Comparison of ENCODE assay signal across 1 cellular context in the genomic region with DNA sequence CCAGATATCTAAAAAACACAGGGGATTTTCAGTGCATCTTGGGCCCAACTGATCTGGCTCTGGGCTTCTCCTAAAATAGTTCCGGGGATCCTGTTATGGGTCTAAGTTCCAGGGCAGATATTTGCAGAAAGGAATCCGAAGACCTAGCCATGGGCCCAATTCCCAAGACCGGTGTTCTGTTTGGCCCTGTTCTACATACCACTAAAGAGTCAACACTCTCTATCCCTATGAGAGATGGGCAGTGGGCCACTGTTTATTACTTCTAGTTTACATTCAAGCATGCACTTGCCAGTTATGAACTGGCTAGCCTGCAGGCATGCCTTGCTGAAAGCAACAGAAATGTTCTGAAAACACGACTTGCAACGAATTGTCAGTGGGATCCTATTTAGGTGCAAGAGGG.
TF ChIP-seq lines count a peak whose summit lies in the region.

No MANE protein-coding gene starts in this region.

TF ChIP-seq in IMR-90, 13 proteins besides CTCF, POLR2A, EP300 and RAD21:
- TF ChIP-seq MAFK (IDR thresholded peaks at IDR 0.05; ENCODE audit: low read depth, low read length): no peak
- no peak for TF ChIP-seq SMC3 (IDR thresholded peaks at IDR 0.05; ENCODE audit: low read depth, low read length)
- TF ChIP-seq MAZ (IDR thresholded peaks at IDR 0.05; ENCODE audit: borderline replicate concordance, low read depth, low read length): no peak
- TF ChIP-seq, protein P1, sequence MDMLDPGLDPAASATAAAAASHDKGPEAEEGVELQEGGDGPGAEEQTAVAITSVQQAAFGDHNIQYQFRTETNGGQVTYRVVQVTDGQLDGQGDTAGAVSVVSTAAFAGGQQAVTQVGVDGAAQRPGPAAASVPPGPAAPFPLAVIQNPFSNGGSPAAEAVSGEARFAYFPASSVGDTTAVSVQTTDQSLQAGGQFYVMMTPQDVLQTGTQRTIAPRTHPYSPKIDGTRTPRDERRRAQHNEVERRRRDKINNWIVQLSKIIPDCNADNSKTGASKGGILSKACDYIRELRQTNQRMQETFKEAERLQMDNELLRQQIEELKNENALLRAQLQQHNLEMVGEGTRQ (IDR thresholded peaks at IDR 0.05; ENCODE audit: low read depth, low read length): no peak
- no peak for TF ChIP-seq RFX5 (IDR thresholded peaks at IDR 0.05; ENCODE audit: low read depth, low read length)
- TF ChIP-seq, protein P2, sequence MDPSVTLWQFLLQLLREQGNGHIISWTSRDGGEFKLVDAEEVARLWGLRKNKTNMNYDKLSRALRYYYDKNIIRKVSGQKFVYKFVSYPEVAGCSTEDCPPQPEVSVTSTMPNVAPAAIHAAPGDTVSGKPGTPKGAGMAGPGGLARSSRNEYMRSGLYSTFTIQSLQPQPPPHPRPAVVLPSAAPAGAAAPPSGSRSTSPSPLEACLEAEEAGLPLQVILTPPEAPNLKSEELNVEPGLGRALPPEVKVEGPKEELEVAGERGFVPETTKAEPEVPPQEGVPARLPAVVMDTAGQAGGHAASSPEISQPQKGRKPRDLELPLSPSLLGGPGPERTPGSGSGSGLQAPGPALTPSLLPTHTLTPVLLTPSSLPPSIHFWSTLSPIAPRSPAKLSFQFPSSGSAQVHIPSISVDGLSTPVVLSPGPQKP (IDR thresholded peaks at IDR 0.05; ENCODE audit: borderline replicate concordance, low read depth, low read length): no peak
- TF ChIP-seq MXI1 (IDR thresholded peaks at IDR 0.05; ENCODE audit: borderline replicate concordance, low read depth, low read length): no peak
- TF ChIP-seq NFE2L2 (IDR thresholded peaks at IDR 0.05; ENCODE audit: low read depth, low read length): no peak
- no peak for TF ChIP-seq CEBPB (IDR thresholded peaks at IDR 0.05; ENCODE audit: low read depth, low read length)
- TF ChIP-seq RCOR1 (IDR thresholded peaks at IDR 0.05; ENCODE audit: insufficient replicate concordance, low read length): no peak
- TF ChIP-seq BHLHE40 (IDR thresholded peaks at IDR 0.05; ENCODE audit: low read depth, low read length): no peak
- no peak for TF ChIP-seq FOS (IDR thresholded peaks at IDR 0.05; ENCODE audit: low read depth, low read length)
- no peak for TF ChIP-seq CHD1 (IDR thresholded peaks at IDR 0.05; ENCODE audit: low read depth, low read length)
